In genomic region chr2:71995067-71995665, GRCh38 we compare ENCODE assay signal across 9 cellular contexts.
DNase-seq lines count a peak whose midpoint lies in the region; ATAC-seq and TF ChIP-seq lines count a peak whose summit lies in the region.
"Had no signal": no experiment of that assay in that cellular context is flagged by ENCODE, and none has a peak within 500 bp of the region (broad histone marks: within the 10 kb centered on the region; RNA-seq: fewer than 3 reads in every experiment).

No MANE protein-coding gene starts in this region.

- DNase-seq in BJ (ENCODE audit: low read depth), result no peak
- peak; percentile 11 for DNase-seq in KBM-7
- DNase-seq in left lobe of liver (ENCODE audit: low spot score), result no peak
- DNase-seq in inferior parietal cortex (ENCODE audit: extremely low spot score), result no peak
- DNase-seq in epidermal melanocyte (ENCODE audit: insufficient read length, low spot score), result no peak
- no peak for DNase-seq in tibial nerve (ENCODE audit: low spot score in 2 of 2)
- DNase-seq: activated T-cell treated with anti-CD3 and anti-CD28 coated beads, Interleukin-2, amount 50 U/mL, for 4 hours had no signal

- H3K27me3 ChIP-seq in BJ (ENCODE audit: control insufficient read depth, insufficient read depth, low read length) (peaks cover 5% of the 10 kb centered on the region), tibial nerve (no peaks in the 10 kb centered on the region)

- 77 to 84% methylated on average over 3 of the region's 3 CpGs for WGBS in tibial nerve, 2 donors

- no peak for TF ChIP-seq EP300 in tibial nerve (IDR thresholded peaks at IDR 0.05)

- ATAC-seq in left lobe of liver (peak; percentile 82), GM18505 (IDR thresholded peaks at IDR 0.05; ENCODE audit: unreplicated experiment) (no peak)
- ATAC-seq: activated T-cell treated with anti-CD3 and anti-CD28 coated beads, Interleukin-2, amount 50 U/mL, for 4 hours had no signal

- TF ChIP-seq CTCF in BJ (IDR thresholded peaks at IDR 0.05; ENCODE audit: insufficient read depth, low read depth, low read length) (peak; percentile 60), VCaP (conservative IDR thresholded peaks at IDR 0.05) (peak; percentile 56), tibial nerve (IDR thresholded peaks at IDR 0.05) (peak in 2 of 5 experiments; percentile 25 to 31)

- POLR2A ChIA-PET in BJ (lab: Charles Lee), result no interaction called here

- in situ Hi-C loops in KBM-7 (cut with MboI; ENCODE audit: low pct_unique_long_range_greater_than_20kb, low sequenced_read_pairs), result no loop called here

- H3K4me3 ChIP-seq in BJ (ENCODE audit: low read depth, low read length), result no peak overlapping the region
- H3K4me3 ChIP-seq in tibial nerve, result no peak overlapping the region

- no peak for TF ChIP-seq POLR2A in GM18505 (IDR thresholded peaks at IDR 0.05; ENCODE audit: borderline replicate concordance, extremely low read depth, insufficient read depth, insufficient read length)
- no peak for TF ChIP-seq POLR2A in tibial nerve (IDR thresholded peaks at IDR 0.05)

- CTCF ChIA-PET in BJ (lab: Yijun Ruan, JAX), result interaction anchor here (0.5 to 6.2 kb wide), 39 partner anchors 9 to 1862 kb away, joined by 3 to 100 read pairs (median 4); partner anchors contain the start of gene CYP26B1

- H3K27ac ChIP-seq in VCaP (no peak overlapping the region), tibial nerve (no peak overlapping the region)

- H3K9me3 ChIP-seq in tibial nerve, result no peaks in the 10 kb centered on the region

- no peaks in the 10 kb centered on the region for H3K4me1 ChIP-seq in tibial nerve

- H3K36me3 ChIP-seq in BJ (ENCODE audit: control insufficient read depth, insufficient read depth, low read length) (no peaks in the 10 kb centered on the region), tibial nerve (no peaks in the 10 kb centered on the region)
